ENCODE assay signal across 1 cellular context in genomic region chr5:133868946-133869674, GRCh38.
A peak's percentile ranks its signal among the peaks of the same experiment; 100 is the strongest.
TF ChIP-seq lines count a peak whose summit lies in the region.

No MANE protein-coding gene starts in this region.

TF ChIP-seq in K562, 482 proteins besides CTCF, POLR2A, EP300 and RAD21 (continued from another document):
- TF ChIP-seq PRPF4 (IDR thresholded peaks at IDR 0.05; ENCODE audit: insufficient read depth, low read depth, low read length, poor library complexity, severe bottlenecking) = no peak
- TF ChIP-seq, protein P1, sequence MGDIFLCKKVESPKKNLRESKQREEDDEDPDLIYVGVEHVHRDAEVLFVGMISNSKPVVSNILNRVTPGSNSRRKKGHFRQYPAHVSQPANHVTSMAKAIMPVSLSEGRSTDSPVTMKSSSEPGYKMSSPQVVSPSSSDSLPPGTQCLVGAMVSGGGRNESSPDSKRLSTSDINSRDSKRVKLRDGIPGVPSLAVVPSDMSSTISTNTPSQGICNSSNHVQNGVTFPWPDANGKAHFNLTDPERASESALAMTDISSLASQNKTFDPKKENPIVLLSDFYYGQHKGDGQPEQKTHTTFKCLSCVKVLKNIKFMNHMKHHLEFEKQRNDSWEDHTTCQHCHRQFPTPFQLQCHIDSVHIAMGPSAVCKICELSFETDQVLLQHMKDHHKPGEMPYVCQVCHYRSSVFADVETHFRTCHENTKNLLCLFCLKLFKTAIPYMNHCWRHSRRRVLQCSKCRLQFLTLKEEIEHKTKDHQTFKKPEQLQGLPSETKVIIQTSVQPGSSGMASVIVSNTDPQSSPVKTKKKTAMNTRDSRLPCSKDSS (IDR thresholded peaks at IDR 0.05; ENCODE audit: low read depth, partially characterized antibody) = no peak
- no peak for TF ChIP-seq DPF2 (IDR thresholded peaks at IDR 0.05)
- no peak for TF ChIP-seq MAFK (IDR thresholded peaks at IDR 0.05; ENCODE audit: low read length)
- no peak for TF ChIP-seq EWSR1 (IDR thresholded peaks at IDR 0.05; ENCODE audit: borderline replicate concordance, low read depth, partially characterized antibody)
- no peak for TF ChIP-seq TAF15 (IDR thresholded peaks at IDR 0.05; ENCODE audit: low read depth, low read length)
- peak; percentile 55; the same call in 1 of the 2 replicates for TF ChIP-seq SMARCA4 (IDR thresholded peaks at IDR 0.05)
- TF ChIP-seq ZFP30 (CRISPR knock-in tag; IDR thresholded peaks at IDR 0.05; ENCODE audit: borderline replicate concordance) = no peak
TF ChIP-seq in K562: peak in this region for 11.
